In genomic region chr4:2494992-2495391, GRCh38 we compare ENCODE assay signal across 1 cellular context.
TF ChIP-seq lines count a peak whose summit lies in the region.

No MANE protein-coding gene starts in this region.

TF ChIP-seq in HepG2, 621 proteins besides CTCF, POLR2A, EP300 and RAD21:
- no peak for TF ChIP-seq ZNF318 (CRISPR knock-in tag; IDR thresholded peaks at IDR 0.05)
- TF ChIP-seq ZSCAN29 (CRISPR knock-in tag; conservative IDR thresholded peaks at IDR 0.05), result no peak
- peak; percentile 56 for TF ChIP-seq RBM22 (optimal IDR thresholded peaks at IDR 0.05; ENCODE audit: low read length)
- TF ChIP-seq MNT (IDR thresholded peaks at IDR 0.05), result no peak
TF ChIP-seq in HepG2: peak in this region for 1.
